9 cellular contexts compared by ENCODE assay signal in the genomic region with DNA sequence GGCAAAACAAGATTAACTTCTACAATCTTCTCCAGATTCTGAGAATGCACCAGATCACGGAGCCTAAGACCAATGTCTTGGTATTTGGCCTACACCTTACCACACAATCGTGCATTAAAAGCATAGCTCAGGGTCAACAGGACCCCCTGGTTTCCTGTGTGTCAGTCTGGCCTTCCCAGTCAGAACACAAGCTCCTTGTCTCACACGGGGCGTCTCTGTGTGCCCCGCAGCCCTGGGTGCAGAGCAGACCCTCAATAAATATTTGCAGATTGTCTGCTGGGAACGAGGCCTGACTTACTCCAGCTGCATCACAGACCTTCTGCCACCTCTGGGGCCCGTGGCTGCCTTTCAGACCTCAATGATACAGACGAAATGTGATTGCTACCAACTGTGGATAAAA.
DNase-seq lines count a peak whose midpoint lies in the region; ATAC-seq and TF ChIP-seq lines count a peak whose summit lies in the region.
"Had no signal": no experiment of that assay in that cellular context is flagged by ENCODE, and none has a peak within 500 bp of the region (broad histone marks: within the 10 kb centered on the region; RNA-seq: fewer than 3 reads in every experiment).

No MANE protein-coding gene starts in this region.

- no peaks in the 10 kb centered on the region for H3K9me3 Mint-ChIP-seq in activated CD4-positive, alpha-beta T cell treated with anti-CD3 and anti-CD28 coated beads, Interleukin-2, amount 10 ng/mL, durations not matched to agents 7 days and 5 days
- no peaks in the 10 kb centered on the region for H3K9me3 Mint-ChIP-seq in chondrocyte (ENCODE audit: low read depth)

- H3K27ac ChIP-seq in RWPE1, result peak overlapping the region; percentile 63

- no peak for TF ChIP-seq CTCF in RWPE1 (conservative IDR thresholded peaks at IDR 0.05; ENCODE audit: low read depth)
- no peak for TF ChIP-seq CTCF in chondrocyte (IDR thresholded peaks at IDR 0.05)

- H3K27ac Mint-ChIP-seq in activated CD4-positive, alpha-beta T cell treated with anti-CD3 and anti-CD28 coated beads, Interleukin-2, amount 10 ng/mL, durations not matched to agents 7 days and 5 days, result peak overlapping the region; percentile 87
- peak overlapping the region; percentile 70 for H3K27ac Mint-ChIP-seq in chondrocyte (ENCODE audit: unreplicated experiment)

- H3K27me3 Mint-ChIP-seq in activated CD4-positive, alpha-beta T cell treated with anti-CD3 and anti-CD28 coated beads, Interleukin-2, amount 10 ng/mL, durations not matched to agents 7 days and 5 days, result no peaks in the 10 kb centered on the region
- H3K27me3 Mint-ChIP-seq in chondrocyte (ENCODE audit: low read depth), result no peaks in the 10 kb centered on the region

- DNase-seq in activated CD4-positive, alpha-beta T cell treated with anti-CD3 and anti-CD28 coated beads, Interleukin-2, amount 10 ng/mL, durations not matched to agents 7 days and 5 days, result no peak
- no peak for DNase-seq in activated CD4-positive, alpha-beta T cell treated with anti-CD3 and anti-CD28 coated beads for 48 hours
- DNase-seq in RWPE1 (ENCODE audit: low spot score) (no peak), chondrocyte (ENCODE audit: low spot score) (no peak), pons (ENCODE audit: low spot score) (peak; percentile 3), SK-N-DZ (ENCODE audit: low spot score) (no peak), NCI-H1092 treated with DMSO at 0.1 percent for 48 hours (lab: John Stamatoyannopoulos, UW) (no peak)
- DNase-seq: NCI-H774 had no signal

- no peak for ATAC-seq in GM21786 (IDR thresholded peaks at IDR 0.05; ENCODE audit: unreplicated experiment)

- H3K36me3 Mint-ChIP-seq in activated CD4-positive, alpha-beta T cell treated with anti-CD3 and anti-CD28 coated beads, Interleukin-2, amount 10 ng/mL, durations not matched to agents 7 days and 5 days (ENCODE audit: low read depth), result no peaks in the 10 kb centered on the region
- H3K36me3 Mint-ChIP-seq in chondrocyte (ENCODE audit: low read depth), result no peaks in the 10 kb centered on the region

- CTCF ChIA-PET in activated CD4-positive, alpha-beta T cell treated with anti-CD3 and anti-CD28 coated beads, Interleukin-2, amount 10 ng/mL, durations not matched to agents 7 days and 5 days (lab: Charles Lee), result no interaction called here
- CTCF ChIA-PET in RWPE1 (lab: Yijun Ruan, JAX), result interaction anchor here (0.6 to 1.8 kb wide), 2 partner anchors 13 to 691 kb away, joined by 4 to 5 read pairs; no protein-coding TSS in a partner anchor

- POLR2A ChIA-PET in activated CD4-positive, alpha-beta T cell treated with anti-CD3 and anti-CD28 coated beads, Interleukin-2, amount 10 ng/mL, durations not matched to agents 7 days and 5 days (lab: Charles Lee), result no interaction called here
- POLR2A ChIA-PET in RWPE1 (lab: Yijun Ruan, JAX; ENCODE audit: low non-redundant PET), result no interaction called here

- H3K4me3 Mint-ChIP-seq in activated CD4-positive, alpha-beta T cell treated with anti-CD3 and anti-CD28 coated beads, Interleukin-2, amount 10 ng/mL, durations not matched to agents 7 days and 5 days, result no peak overlapping the region
- no peak overlapping the region for H3K4me3 Mint-ChIP-seq in chondrocyte (ENCODE audit: unreplicated experiment)

- peaks cover 31% of the 10 kb centered on the region for H3K4me1 Mint-ChIP-seq in activated CD4-positive, alpha-beta T cell treated with anti-CD3 and anti-CD28 coated beads, Interleukin-2, amount 10 ng/mL, durations not matched to agents 7 days and 5 days
- peaks cover 45% of the 10 kb centered on the region for H3K4me1 Mint-ChIP-seq in chondrocyte (ENCODE audit: low read depth)
